8 cellular contexts compared by ENCODE assay signal in genomic region chr11:47641585-47642098, GRCh38. TPM values are rescaled to one million over a fixed set of nuclear protein-coding genes. Genes with fewer than 3 reads are reported as not detected.
DNase-seq lines count a peak whose midpoint lies in the region; ATAC-seq, FAIRE-seq and TF ChIP-seq lines count a peak whose summit lies in the region.

No MANE protein-coding gene starts in this region.

- ATAC-seq in activated CD4-positive, CD25-positive, alpha-beta regulatory T cell treated with anti-CD3 and anti-CD28 coated beads, Interleukin-2, amount 50 U/mL, for 24 hours, result no peak
- ATAC-seq in HG03108 (IDR thresholded peaks at IDR 0.05; ENCODE audit: unreplicated experiment), result no peak

- H3K36me3 ChIP-seq in astrocyte (ENCODE audit: insufficient read depth, low read length), result peaks cover 11% of the 10 kb centered on the region
- peaks cover 21% of the 10 kb centered on the region for H3K36me3 ChIP-seq in suprapubic skin

- peak overlapping the region; percentile 85 for H3K4me2 ChIP-seq in astrocyte (ENCODE audit: low read length)

- peaks cover 9% of the 10 kb centered on the region for H4K20me1 ChIP-seq in astrocyte (ENCODE audit: insufficient read depth, low read length)

- peaks cover 20% of the 10 kb centered on the region for H3K4me1 Mint-ChIP-seq in HFFc6 (ENCODE audit: low read depth)
- H3K4me1 Mint-ChIP-seq in astrocyte (ENCODE audit: low read depth, unreplicated experiment), result peaks cover 8% of the 10 kb centered on the region

- H3K27ac Mint-ChIP-seq in HFFc6, result peak overlapping the region; percentile 94
- H3K27ac Mint-ChIP-seq in astrocyte (ENCODE audit: unreplicated experiment), result peak overlapping the region; percentile 53

- no peak for FAIRE-seq in astrocyte (lab: Jason Lieb, UNC)

- TF ChIP-seq POLR2A in suprapubic skin (IDR thresholded peaks at IDR 0.05), result no peak

- H3K4me3 Mint-ChIP-seq in HFFc6, result peak overlapping the region; percentile 99
- H3K4me3 Mint-ChIP-seq in astrocyte (ENCODE audit: unreplicated experiment), result peak overlapping the region; percentile 97

- DNase-seq in AG04449 (ENCODE audit: low read depth, low spot score), result no peak
- no peak for DNase-seq in HFFc6
- DNase-seq in astrocyte (ENCODE audit: low read depth), result no peak
- peak in 1 of 2 donors; percentile 25 for DNase-seq in suprapubic skin (ENCODE audit: low spot score in 2 of 2)
- DNase-seq in NCI-H446 (lab: John Stamatoyannopoulos, UW), result no peak

- TF ChIP-seq CTCF in AG04449 (IDR thresholded peaks at IDR 0.05; ENCODE audit: insufficient read depth, low read length, missing control alignments) (no peak), HFFc6 (IDR thresholded peaks at IDR 0.05) (no peak), astrocyte (IDR thresholded peaks at IDR 0.05; ENCODE audit: insufficient read depth, low read depth, low read length) (no peak), suprapubic skin (IDR thresholded peaks at IDR 0.05) (no peak)

- H3K4me3 ChIP-seq in AG04449 (ENCODE audit: low read depth, low read length) (peak overlapping the region; percentile 95), astrocyte (ENCODE audit: insufficient read depth, low read depth, low read length) (peak overlapping the region; percentile 69), suprapubic skin (peak overlapping the region; percentile 84)

- H3K79me2 ChIP-seq in astrocyte (ENCODE audit: insufficient read depth, low read length), result peaks cover 39% of the 10 kb centered on the region

- CTCF ChIA-PET in AG04449 (lab: Yijun Ruan, JAX), result interaction anchor here (0.7 to 1.1 kb wide), 2 partner anchors 10 to 26 kb away, joined by 3 read pairs; no protein-coding TSS in a partner anchor

- H3K9me3 Mint-ChIP-seq in HFFc6 (no peaks in the 10 kb centered on the region), astrocyte (ENCODE audit: unreplicated experiment) (no peaks in the 10 kb centered on the region)

- H3K27ac ChIP-seq in astrocyte (ENCODE audit: low read depth, low read length) (peak overlapping the region; percentile 90), layer of hippocampus (ENCODE audit: low read depth, low read length) (peak overlapping the region; percentile 91), suprapubic skin (peak overlapping the region; percentile 93)

- POLR2A ChIA-PET in AG04449 (lab: Yijun Ruan, JAX), result no interaction called here

- H3K4me1 ChIP-seq in astrocyte (ENCODE audit: insufficient read depth, low read length) (peaks cover 8% of the 10 kb centered on the region), suprapubic skin (peaks cover 17% of the 10 kb centered on the region)

- peak overlapping the region; percentile 99 for H2AFZ ChIP-seq in astrocyte (ENCODE audit: low read depth, low read length)

- H3K27me3 Mint-ChIP-seq in HFFc6 (ENCODE audit: insufficient read depth) (peaks cover 5% of the 10 kb centered on the region; the same call in 1 of the 2 replicates), astrocyte (ENCODE audit: low read depth, unreplicated experiment) (no peaks in the 10 kb centered on the region)

- peak overlapping the region; percentile 98 for H3K9ac ChIP-seq in astrocyte (ENCODE audit: low read length)

- no peaks in the 10 kb centered on the region for H3K27me3 ChIP-seq in astrocyte (ENCODE audit: insufficient read depth, low read length)
- no peaks in the 10 kb centered on the region for H3K27me3 ChIP-seq in layer of hippocampus (ENCODE audit: control insufficient read depth, insufficient read depth, low read length)
- no peaks in the 10 kb centered on the region for H3K27me3 ChIP-seq in suprapubic skin

- no peak for TF ChIP-seq EP300 in suprapubic skin (IDR thresholded peaks at IDR 0.05)

- 3% methylated on average over 13 of the region's 14 CpGs for WGBS in suprapubic skin

- peaks cover 15% of the 10 kb centered on the region for H3K36me3 Mint-ChIP-seq in HFFc6 (ENCODE audit: low read depth)
- peaks cover 6% of the 10 kb centered on the region for H3K36me3 Mint-ChIP-seq in astrocyte (ENCODE audit: low read depth, unreplicated experiment)

- H3K9me3 ChIP-seq in astrocyte (ENCODE audit: insufficient read depth, low read depth, low read length) (no peaks in the 10 kb centered on the region), suprapubic skin (no peaks in the 10 kb centered on the region)

RNA-seq across cellular contexts. Expression of gene MTCH2, which starts 0.7 kb away (rescaled TPM):
- 100 to 1,000 TPM; 132 to 163 (median 143) TPM for total RNA-seq in HFFc6 (2021; fragmentation: NEBNext Ultra II Directional; extraction: Animal tissue kit (Norgen Biotek cat#: 25700))
- total RNA-seq in astrocyte, result 99.8 and 103 TPM in 2 replicates
- 10 to 100 TPM; 31.1 to 60.9 (median 51.2) TPM for total RNA-seq in suprapubic skin

RNA-seq across cellular contexts. Expression of gene C1QTNF4, which starts 47.4 kb away (rescaled TPM):
- not detected for total RNA-seq in HFFc6 (2021; fragmentation: NEBNext Ultra II Directional; extraction: Animal tissue kit (Norgen Biotek cat#: 25700))
- total RNA-seq in astrocyte (0.20 TPM in 1 of 2 replicates, not detected in the other), suprapubic skin (1 to 10 TPM in 2 of 4 donors, under 1 TPM in 2; 0.76 to 1.9 (median 1.4) TPM)

RNA-seq across cellular contexts. Expression of gene FAM180B, which starts 55.2 kb away (rescaled TPM):
- total RNA-seq in HFFc6 (2021; fragmentation: NEBNext Ultra II Directional; extraction: Animal tissue kit (Norgen Biotek cat#: 25700)), result not detected
- total RNA-seq in astrocyte (0.16 TPM in 1 of 2 replicates, not detected in the other), suprapubic skin (1 to 10 TPM in 2 of 4 donors, under 1 TPM in 1, not detected in 1; 0.72 to 2.3 (median 1.7) TPM)
